In the genomic region with DNA sequence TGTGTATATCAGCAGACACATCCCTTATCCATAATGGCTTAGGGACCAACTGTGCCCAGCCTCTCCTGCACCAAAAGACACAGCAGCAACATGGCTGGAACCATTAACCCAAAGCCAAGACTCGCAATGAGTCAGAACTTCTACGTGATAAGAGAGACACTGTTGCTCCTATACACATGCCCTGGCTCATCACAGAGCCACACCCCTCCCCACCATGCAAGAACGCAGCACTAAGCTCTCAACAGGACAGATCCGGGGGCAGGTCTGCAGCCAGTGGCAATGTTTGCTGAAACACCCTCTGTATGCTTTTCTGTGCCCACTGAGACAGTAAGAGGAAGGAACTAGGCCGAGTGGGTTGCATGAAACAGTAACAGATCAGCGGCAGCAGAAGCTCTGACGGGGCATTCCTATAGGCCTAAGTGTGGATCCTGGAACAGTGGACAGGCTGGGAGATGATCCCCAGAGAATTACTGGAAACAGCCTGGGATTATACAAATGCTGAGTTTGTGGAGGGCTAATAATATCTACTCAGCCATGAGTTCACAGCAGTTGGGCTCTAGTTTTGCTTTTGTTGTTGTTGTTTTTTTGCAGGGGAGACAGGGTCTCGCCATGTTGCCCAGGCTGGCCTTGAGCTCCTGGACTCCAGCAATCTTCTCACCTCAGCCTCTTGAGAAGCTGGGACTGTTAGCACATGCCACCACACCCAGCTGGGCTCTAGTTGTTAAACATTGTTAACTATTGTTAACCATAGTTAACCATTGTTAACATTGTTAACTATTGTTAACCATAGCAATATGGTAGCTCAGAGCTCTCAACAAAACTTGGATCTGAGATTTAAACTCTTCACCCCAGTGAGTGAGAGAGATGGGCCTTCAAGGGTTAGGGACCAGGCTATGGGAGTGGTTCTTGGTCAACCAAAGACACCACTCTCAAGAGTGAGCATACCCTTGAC, we compare ENCODE assay signal across 8 cellular contexts. TPM values are rescaled to one million over a fixed set of nuclear protein-coding genes. Genes with fewer than 3 reads are reported as not detected.
DNase-seq lines count a peak whose midpoint lies in the region; ATAC-seq and TF ChIP-seq lines count a peak whose summit lies in the region.

No MANE protein-coding gene starts in this region.

- H3K27me3 ChIP-seq in PC-3 (ENCODE audit: low read length) (no peaks in the 10 kb centered on the region), hepatocyte (no peaks in the 10 kb centered on the region)

- H3K4me2 ChIP-seq in PC-3 (ENCODE audit: low read length) = no peak overlapping the region
- H3K4me2 ChIP-seq in hepatocyte = no peak overlapping the region

- no peaks in the 10 kb centered on the region for H3K9me3 ChIP-seq in PC-3 (ENCODE audit: low read length)
- no peaks in the 10 kb centered on the region for H3K9me3 ChIP-seq in hepatocyte (ENCODE audit: low read depth)

- H3K27ac ChIP-seq in PC-3 (ENCODE audit: low read length) (no peak overlapping the region), hepatocyte (peak overlapping the region; percentile 59)

- no peaks in the 10 kb centered on the region for H3F3A ChIP-seq in PC-3 (ENCODE audit: low read length, unreplicated experiment)

- POLR2A ChIA-PET in PC-3 (lab: Charles Lee; ENCODE audit: unreplicated experiment) = no interaction called here

- H3K36me3 ChIP-seq in PC-3 (ENCODE audit: low read depth, low read length) (peaks cover 8% of the 10 kb centered on the region; the same call in 1 of the 2 replicates), hepatocyte (replicated peaks; ENCODE audit: insufficient read depth, low read depth) (no peaks in the 10 kb centered on the region)

- H4K20me1 ChIP-seq in PC-3 (ENCODE audit: low read length) = no peaks in the 10 kb centered on the region
- peaks cover under 1% of the 10 kb centered on the region for H4K20me1 ChIP-seq in hepatocyte (ENCODE audit: insufficient read depth, poor library complexity, severe bottlenecking)

- DNase-seq in CD1c-positive myeloid dendritic cell (ENCODE audit: extremely low spot score) = peak; percentile 73
- DNase-seq in PC-3 = peak; percentile 5
- DNase-seq in hepatocyte (ENCODE audit: low spot score) = peak; percentile 48
- DNase-seq in NCI-H1930 (lab: John Stamatoyannopoulos, UW) = no peak
- DNase-seq in iPS-NIHi11 (ENCODE audit: low spot score) = no peak
- DNase-seq in DMS79 (lab: John Stamatoyannopoulos, UW) = no peak

- H3K4me3 ChIP-seq in PC-3 (ENCODE audit: low read length) (no peak overlapping the region), hepatocyte (no peak overlapping the region)

- BruUV-seq in PC-3 (replicated peaks; lab: Mats Ljungman, UMichigan) = no TSS peak

- peaks cover 20% of the 10 kb centered on the region for H3K4me1 ChIP-seq in PC-3 (ENCODE audit: insufficient read depth, low read length)
- peaks cover 38% of the 10 kb centered on the region for H3K4me1 ChIP-seq in hepatocyte (ENCODE audit: insufficient read depth)

- no peak overlapping the region for H3K9ac ChIP-seq in PC-3 (ENCODE audit: low read length)

- no peaks in the 10 kb centered on the region for H3K9me2 ChIP-seq in PC-3 (replicated peaks; ENCODE audit: low read length)
- H3K9me2 ChIP-seq in hepatocyte (replicated peaks; ENCODE audit: insufficient read depth) = no peaks in the 10 kb centered on the region

- intact Hi-C loops in PC-3 (cut with micrococcal nuclease) = no loop called here

- ATAC-seq in GM21529 (IDR thresholded peaks at IDR 0.05; ENCODE audit: unreplicated experiment) (peak; percentile 34), PC-3 (no peak), HG03025 (IDR thresholded peaks at IDR 0.05; ENCODE audit: low FRiP score, unreplicated experiment) (no peak)

- CTCF ChIA-PET in PC-3 (lab: Charles Lee) = interaction anchor here (0.6 kb wide), 1 partner anchor 41 kb away, joined by 9 read pairs; a partner anchor contains a TSS

- H2AFZ ChIP-seq in PC-3 (ENCODE audit: low read length) (no peak overlapping the region), hepatocyte (no peak overlapping the region)

- TF ChIP-seq CTCF in PC-3 (conservative IDR thresholded peaks at IDR 0.05; ENCODE audit: low read depth, low read length) (no peak), hepatocyte (IDR thresholded peaks at IDR 0.05; ENCODE audit: poor library complexity) (no peak)

- 70% methylated on average over 8 of the region's 8 CpGs for WGBS in hepatocyte (ENCODE audit: low lambda C conversion rate, missing lambda C conversion rate)

- H3K79me2 ChIP-seq in PC-3 (ENCODE audit: low read length) (peaks cover 6% of the 10 kb centered on the region), hepatocyte (peaks cover 60% of the 10 kb centered on the region)

RNA-seq across cellular contexts. Expression of a gene that starts 41.0 kb away (rescaled TPM):
- total RNA-seq in PC-3 (2014; rRNA removed) = 14.8 and 23.1 TPM in 2 replicates
- total RNA-seq in hepatocyte = 76.3 and 78.3 TPM in 2 replicates
- polyA plus RNA-seq in hepatocyte = 45.6 and 63.9 TPM in 2 replicates

RNA-seq across cellular contexts. Expression of a gene that starts 49.7 kb away (rescaled TPM):
- total RNA-seq in PC-3 (2014; rRNA removed) (17.4 and 17.6 TPM in 2 replicates), hepatocyte (21.8 and 25.1 TPM in 2 replicates)
- 15.8 and 17.8 TPM in 2 replicates for polyA plus RNA-seq in hepatocyte

Comparison
In these comparisons a context has a peak if more than half of its experiments do, and no peak if none do; other contexts are left out.
1. DNase-seq: peak in CD1c-positive myeloid dendritic cell (single experiment), PC-3 (single experiment) and hepatocyte (single experiment); none in NCI-H1930 (0 of 2), iPS-NIHi11 (single experiment) and DMS79 (single experiment).